27 cellular contexts compared by ENCODE assay signal in genomic region chr3:126021702-126022101, GRCh38. TPM values are rescaled to one million over a fixed set of nuclear protein-coding genes. Genes with fewer than 3 reads are reported as not detected.
"Had no signal": no experiment of that assay in that cellular context is flagged by ENCODE, and none has a peak within 500 bp of the region (broad histone marks: within the 10 kb centered on the region; RNA-seq: fewer than 3 reads in every experiment).

No MANE protein-coding gene starts in this region.

- H3K4me3 Mint-ChIP-seq: naive thymus-derived CD4-positive, alpha-beta T cell; neural crest cell had no signal

- H3K4me3 ChIP-seq: heart right ventricle, lung, ovary, right atrium auricular region, sigmoid colon, skin epidermis, stomach, thoracic aorta, transverse colon had no signal

- H3K9me3 Mint-ChIP-seq: neural crest cell had no signal

- H3K9me3 ChIP-seq: heart right ventricle, ovary, right atrium auricular region, sigmoid colon, stomach, thoracic aorta, transverse colon had no signal

- ATAC-seq: left cardiac atrium; naive thymus-derived CD4-positive, alpha-beta T cell had no signal

- H3K4me1 ChIP-seq: right atrium auricular region, stomach, transverse colon had no signal

- H3K27me3 ChIP-seq: heart right ventricle, ovary, right atrium auricular region, sigmoid colon, stomach, transverse colon had no signal

- H3K27me3 Mint-ChIP-seq: naive thymus-derived CD4-positive, alpha-beta T cell had no signal

- H3K4me1 Mint-ChIP-seq: neural crest cell had no signal

- DNase-seq: cerebellar nuclear complex; dermis blood vessel endothelial cell; heart right ventricle; hypothalamus; kidney; left cardiac atrium; mesendoderm; naive thymus-derived CD4-positive, alpha-beta T cell; nucleus accumbens; ovary; stimulated activated CD4-positive, alpha-beta T cell treated with anti-CD3 and anti-CD28 coated beads, Interleukin-2, amount 100 ng/mL, for 24 hours; stimulated activated naive CD4-positive, alpha-beta T cell; stomach; substantia nigra; transverse colon had no signal

- H3K27ac ChIP-seq: heart right ventricle, ovary, right atrium auricular region, sigmoid colon, skin epidermis, stomach, thoracic aorta, transverse colon had no signal

- FAIRE-seq: colon, endothelial cell of umbilical vein, frontal cortex, kidney had no signal

- H3K36me3 ChIP-seq: ovary, transverse colon had no signal

RNA-seq across cellular contexts. Expression of gene ROPN1B, which starts 52.7 kb away (rescaled TPM):
- total RNA-seq: dermis blood vessel endothelial cell; endothelial cell of umbilical vein; fibroblast of lung; glomerular endothelial cell; kidney; naive thymus-derived CD4-positive, alpha-beta T cell; posterior vena cava; stomach; thoracic aorta; transverse colon had no signal
- polyA plus RNA-seq: endothelial cell of umbilical vein, fibroblast of lung, ovary had no signal
